8 cellular contexts compared by ENCODE assay signal in genomic region chr3:12891391-12891984, GRCh38. TPM values are rescaled to one million over a fixed set of nuclear protein-coding genes. Genes with fewer than 3 reads are reported as not detected.
A peak's percentile ranks its signal among the peaks of the same experiment; 100 is the strongest.
DNase-seq lines count a peak whose midpoint lies in the region; ATAC-seq and TF ChIP-seq lines count a peak whose summit lies in the region.

No MANE protein-coding gene starts in this region.

- DNase-seq in AG10803 (ENCODE audit: low read depth) (no peak), coronary artery (ENCODE audit: low spot score) (no peak), NCI-H2081 (lab: John Stamatoyannopoulos, UW) (no peak)
- DNase-seq in naive thymus-derived CD8-positive, alpha-beta T cell, result peak in 1 of 10 donors; percentile 22

- POLR2A ChIA-PET in naive thymus-derived CD8-positive, alpha-beta T cell (lab: Charles Lee), result interaction anchor here (0.9 to 1.2 kb wide), 4 partner anchors 24 to 104 kb away, joined by 3 to 5 read pairs (median 4); partner anchors contain the start of gene CAND2

- no peaks in the 10 kb centered on the region for H3K9me3 ChIP-seq in gastroesophageal sphincter

- H3K36me3 Mint-ChIP-seq in IgD-negative memory B cell, result no peaks in the 10 kb centered on the region
- no peaks in the 10 kb centered on the region for H3K36me3 Mint-ChIP-seq in naive thymus-derived CD8-positive, alpha-beta T cell

- no peak for TF ChIP-seq POLR2A in gastroesophageal sphincter (IDR thresholded peaks at IDR 0.05)

- peak overlapping the region in 1 of 3 donors; percentile 25 for H3K27ac Mint-ChIP-seq in IgD-negative memory B cell
- H3K27ac Mint-ChIP-seq in naive thymus-derived CD8-positive, alpha-beta T cell, result peak overlapping the region in 2 of 10 donors; percentile 2 to 8

- H3K27me3 ChIP-seq in gastroesophageal sphincter, result no peaks in the 10 kb centered on the region

- H3K9me3 Mint-ChIP-seq in IgD-negative memory B cell, result no peaks in the 10 kb centered on the region
- H3K9me3 Mint-ChIP-seq in naive thymus-derived CD8-positive, alpha-beta T cell, result no peaks in the 10 kb centered on the region

- peak overlapping the region in 3 of 4 donors; percentile 1 to 58 (median 35) for H3K4me3 Mint-ChIP-seq in IgD-negative memory B cell
- peak overlapping the region; percentile 26 to 80 (median 46) for H3K4me3 Mint-ChIP-seq in naive thymus-derived CD8-positive, alpha-beta T cell

- peak overlapping the region in 1 of 2 donors; percentile 42 for H3K27ac ChIP-seq in coronary artery
- H3K27ac ChIP-seq in gastroesophageal sphincter, result peak overlapping the region in 1 of 4 donors; percentile 14

- H3K27me3 Mint-ChIP-seq in IgD-negative memory B cell, result peaks cover 17% of the 10 kb centered on the region
- peaks cover 7 to 17% (median 12%) of the 10 kb centered on the region in 5 donors for H3K27me3 Mint-ChIP-seq in naive thymus-derived CD8-positive, alpha-beta T cell

- no peak for ATAC-seq in naive thymus-derived CD8-positive, alpha-beta T cell
- ATAC-seq in gastroesophageal sphincter (no peak), HG03520 (IDR thresholded peaks at IDR 0.05; ENCODE audit: unreplicated experiment) (no peak), HG03521 (IDR thresholded peaks at IDR 0.05; ENCODE audit: unreplicated experiment) (no peak)

- no peak for TF ChIP-seq CTCF in AG10803 (conservative IDR thresholded peaks at IDR 0.05; ENCODE audit: low read length)
- TF ChIP-seq CTCF in coronary artery (IDR thresholded peaks at IDR 0.05), result no peak
- TF ChIP-seq CTCF in gastroesophageal sphincter (IDR thresholded peaks at IDR 0.05), result no peak

- no peak for TF ChIP-seq EP300 in gastroesophageal sphincter (IDR thresholded peaks at IDR 0.05)

- H3K4me1 ChIP-seq in gastroesophageal sphincter, result peaks cover 0 to 50% (median 22%) of the 10 kb centered on the region in 3 donors

- peaks cover 11 to 23% (median 22%) of the 10 kb centered on the region in 3 donors for H3K4me1 Mint-ChIP-seq in IgD-negative memory B cell
- peaks cover 9 to 21% (median 15%) of the 10 kb centered on the region in 4 donors for H3K4me1 Mint-ChIP-seq in naive thymus-derived CD8-positive, alpha-beta T cell

- H3K4me3 ChIP-seq in AG10803 (ENCODE audit: low read length) (peak overlapping the region; percentile 33; the same call in 1 of the 2 replicates), coronary artery (peak overlapping the region; percentile 63), gastroesophageal sphincter (peak overlapping the region in 1 of 2 donors; percentile 36)

- 60 to 72% methylated on average over 2 to 3 of the region's 9 CpGs for WGBS in gastroesophageal sphincter (ENCODE audit: low coverage in 1 of 2), 2 donors

- H3K36me3 ChIP-seq in gastroesophageal sphincter, result no peaks in the 10 kb centered on the region

RNA-seq across cellular contexts. Expression of gene RPL32, which starts 50.1 kb away (rescaled TPM):
- polyA plus RNA-seq in IgD-negative memory B cell, result 3,703 TPM
- total RNA-seq in naive thymus-derived CD8-positive, alpha-beta T cell, result 1,000 to 10,000 TPM; 4,123 to 4,303 TPM
- 1,000 to 10,000 TPM; 4,376 to 5,220 (median 4,420) TPM for polyA plus RNA-seq in naive thymus-derived CD8-positive, alpha-beta T cell
- total RNA-seq in gastroesophageal sphincter, result 100 to 1,000 TPM; 679 to 924 (median 775) TPM

Comparison
In these comparisons a context has a peak if more than half of its experiments do, and no peak if none do; other contexts are left out.
1. RNA of gene RPL32, which starts 50.1 kb away (total RNA-seq): 4,123 to 4,303 TPM in naive thymus-derived CD8-positive, alpha-beta T cell; 679 to 924 TPM in gastroesophageal sphincter; every median in the first group is over 4 times any median in the second.